ENCODE assay signal across 8 cellular contexts in the genomic region with DNA sequence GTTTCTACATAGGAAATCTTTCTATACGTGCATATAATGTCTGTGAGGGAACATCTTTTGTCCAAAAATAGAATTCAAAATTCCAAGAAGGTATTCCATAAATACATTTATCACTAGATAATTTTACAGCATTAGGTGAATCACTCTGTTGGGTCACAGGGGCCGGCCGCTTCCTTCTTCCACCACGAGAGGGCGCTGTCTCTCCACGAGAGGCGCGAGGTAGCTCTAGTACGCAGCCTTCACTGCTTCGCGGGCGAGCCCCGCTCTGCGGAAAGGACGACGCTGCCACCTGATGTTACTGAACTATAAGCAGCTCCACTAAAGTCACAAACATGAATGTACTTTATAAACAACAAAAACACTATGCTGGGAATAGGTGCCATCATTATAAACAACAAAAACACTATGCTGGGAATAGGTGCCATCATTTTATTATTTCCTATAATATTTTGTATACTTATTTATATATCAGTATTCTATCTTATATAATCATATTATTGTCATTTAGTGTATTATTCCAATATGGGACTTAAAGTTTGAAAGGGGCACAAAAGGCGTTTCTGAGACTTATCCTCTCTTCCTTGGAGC.
A peak's percentile ranks its signal among the peaks of the same experiment; 100 is the strongest.
DNase-seq lines count a peak whose midpoint lies in the region; ATAC-seq and TF ChIP-seq lines count a peak whose summit lies in the region.

No MANE protein-coding gene starts in this region.

- TF ChIP-seq CTCF in BE2C (IDR thresholded peaks at IDR 0.05; ENCODE audit: low read depth, low read length) = peak; percentile 80
- peak in 2 of 3 experiments; percentile 98 to 100 for TF ChIP-seq CTCF in esophagus muscularis mucosa (IDR thresholded peaks at IDR 0.05)
- peak; percentile 98 for TF ChIP-seq CTCF in natural killer cell (IDR thresholded peaks at IDR 0.05)

- no peaks in the 10 kb centered on the region for H3K36me3 ChIP-seq in BE2C
- H3K36me3 ChIP-seq in Karpas-422 (ENCODE audit: insufficient read depth, low read length) = no peaks in the 10 kb centered on the region; the same call in 1 of the 2 replicates
- H3K36me3 ChIP-seq in esophagus muscularis mucosa = peaks cover 0 to 30% (median 3%) of the 10 kb centered on the region in 4 donors

- H3K27ac ChIP-seq in Karpas-422 (ENCODE audit: low read length) = no peak overlapping the region
- H3K27ac ChIP-seq in esophagus muscularis mucosa (replicated peaks in 1 of 4) = no peak overlapping the region

- intact Hi-C loops in esophagus muscularis mucosa (cut with DNase I) = loop anchor here (2.0 to 10.0 kb wide), 3 partner anchors 684 to 826 kb away; no protein-coding TSS in a partner anchor
- intact Hi-C loops in natural killer cell (cut with micrococcal nuclease) = loop anchor here (1.0 kb wide), 1 partner anchor 684 kb away; no protein-coding TSS in a partner anchor

- H3K9me3 ChIP-seq in BE2C (no peaks in the 10 kb centered on the region), Karpas-422 (ENCODE audit: low read length) (no peaks in the 10 kb centered on the region), esophagus muscularis mucosa (no peaks in the 10 kb centered on the region)

- H3K27me3 Mint-ChIP-seq in natural killer cell (ENCODE audit: low read depth in 2 of 2) = peaks cover 2 to 6% of the 10 kb centered on the region in 2 donors

- H3K9ac ChIP-seq in Karpas-422 (ENCODE audit: low read length) = no peak overlapping the region

- H4K20me1 ChIP-seq in Karpas-422 (ENCODE audit: insufficient read depth, low read depth, low read length) = no peaks in the 10 kb centered on the region

- peaks cover 4 to 6% of the 10 kb centered on the region in 2 donors for H3K4me1 Mint-ChIP-seq in natural killer cell
- no peaks in the 10 kb centered on the region for H3K4me1 Mint-ChIP-seq in stimulated activated effector memory CD8-positive, alpha-beta T cell treated with anti-CD3 and anti-CD28 coated beads, Interleukin-12 subunit alpha, Interleukin-12 subunit beta, amount 100 ng/mL, for 72 hours

- DNase-seq in BE2C (peak; percentile 78), Karpas-422 (peak; percentile 95), esophagus muscularis mucosa (ENCODE audit: extremely low spot score) (peak; percentile 97), natural killer cell (peak; percentile 74)
- DNase-seq in activated T-cell treated with anti-CD3 and anti-CD28 coated beads, Interleukin-2, amount 50 U/mL, for 1 hour = peak; percentile 86
- DNase-seq in stimulated activated effector memory CD8-positive, alpha-beta T cell treated with anti-CD3 and anti-CD28 coated beads, Interleukin-12 subunit alpha, Interleukin-12 subunit beta, amount 100 ng/mL, for 72 hours (ENCODE audit: low spot score in 2 of 2) = peak; percentile 79 to 90

- H3K27ac Mint-ChIP-seq in natural killer cell = no peak overlapping the region
- no peak overlapping the region for H3K27ac Mint-ChIP-seq in stimulated activated effector memory CD8-positive, alpha-beta T cell treated with anti-CD3 and anti-CD28 coated beads, Interleukin-12 subunit alpha, Interleukin-12 subunit beta, amount 100 ng/mL, for 72 hours

- peak; percentile 93 for ATAC-seq in GM19463 (IDR thresholded peaks at IDR 0.05; ENCODE audit: unreplicated experiment)
- peak; percentile 96 to 100 (median 97) for ATAC-seq in natural killer cell
- ATAC-seq in stimulated activated effector memory CD8-positive, alpha-beta T cell treated with anti-CD3 and anti-CD28 coated beads, Interleukin-12 subunit alpha, Interleukin-12 subunit beta, amount 100 ng/mL, for 72 hours = peak; percentile 92

- no peaks in the 10 kb centered on the region for H3K27me3 ChIP-seq in BE2C
- no peaks in the 10 kb centered on the region for H3K27me3 ChIP-seq in Karpas-422 (ENCODE audit: low read length)
- no peaks in the 10 kb centered on the region for H3K27me3 ChIP-seq in esophagus muscularis mucosa

- WGBS in esophagus muscularis mucosa = 5% methylated on average over 17 of the region's 17 CpGs

- no peaks in the 10 kb centered on the region for H3K9me3 Mint-ChIP-seq in natural killer cell
- H3K9me3 Mint-ChIP-seq in stimulated activated effector memory CD8-positive, alpha-beta T cell treated with anti-CD3 and anti-CD28 coated beads, Interleukin-12 subunit alpha, Interleukin-12 subunit beta, amount 100 ng/mL, for 72 hours = no peaks in the 10 kb centered on the region

- no peak overlapping the region for H3K4me3 Mint-ChIP-seq in natural killer cell
- H3K4me3 Mint-ChIP-seq in stimulated activated effector memory CD8-positive, alpha-beta T cell treated with anti-CD3 and anti-CD28 coated beads, Interleukin-12 subunit alpha, Interleukin-12 subunit beta, amount 100 ng/mL, for 72 hours = no peak overlapping the region

- no peak for TF ChIP-seq POLR2A in esophagus muscularis mucosa (IDR thresholded peaks at IDR 0.05; ENCODE audit: low read depth)

- no peaks in the 10 kb centered on the region for H3K4me1 ChIP-seq in BE2C
- H3K4me1 ChIP-seq in Karpas-422 (ENCODE audit: low read length) = no peaks in the 10 kb centered on the region; the same call in 1 of the 2 replicates
- H3K4me1 ChIP-seq in esophagus muscularis mucosa = no peaks in the 10 kb centered on the region

- H3K4me3 ChIP-seq in BE2C (ENCODE audit: low read depth, low read length) (no peak overlapping the region), Karpas-422 (ENCODE audit: low read length) (no peak overlapping the region), esophagus muscularis mucosa (no peak overlapping the region)

- no peaks in the 10 kb centered on the region for H3K36me3 Mint-ChIP-seq in natural killer cell
- H3K36me3 Mint-ChIP-seq in stimulated activated effector memory CD8-positive, alpha-beta T cell treated with anti-CD3 and anti-CD28 coated beads, Interleukin-12 subunit alpha, Interleukin-12 subunit beta, amount 100 ng/mL, for 72 hours = no peaks in the 10 kb centered on the region

- TF ChIP-seq EP300 in esophagus muscularis mucosa (IDR thresholded peaks at IDR 0.05) = no peak

- H3K79me2 ChIP-seq in Karpas-422 (ENCODE audit: low read length) = no peaks in the 10 kb centered on the region

- no peak overlapping the region for H2AFZ ChIP-seq in Karpas-422 (ENCODE audit: low read length)

- H3K9me2 ChIP-seq in Karpas-422 (replicated peaks; ENCODE audit: insufficient read depth, low read length) = no peaks in the 10 kb centered on the region

- no peak overlapping the region for H3K4me2 ChIP-seq in Karpas-422 (ENCODE audit: low read depth, low read length, poor library complexity, severe bottlenecking)

TF ChIP-seq in PFSK-1, 5 proteins besides CTCF, POLR2A, EP300 and RAD21:
- TF ChIP-seq FOXP2 (optimal IDR thresholded peaks at IDR 0.05; ENCODE audit: borderline replicate concordance, extremely low read depth, extremely low read length, insufficient read depth) = peak; percentile 12
- TF ChIP-seq POLR2AphosphoS5 (IDR thresholded peaks at IDR 0.05; ENCODE audit: low read depth, low read length) = no peak
TF ChIP-seq in PFSK-1: peak in this region for 1.
